8 cellular contexts compared by ENCODE assay signal in genomic region chr14:20461230-20462141, GRCh38. TPM values are rescaled to one million over a fixed set of nuclear protein-coding genes. Genes with fewer than 3 reads are reported as not detected.
DNase-seq lines count a peak whose midpoint lies in the region; ATAC-seq lines count a peak whose summit lies in the region.

Gene PIP4P1 (minus strand): TSS chr14:20461434. CDS start chr14:20461325, 109 bp downstream.

- 0% methylated on average over 40 to 67 of the region's 67 CpGs for WGBS in aorta, 2 donors

- peak within 1 kb of the TSS; percentile 93 for H3K4me3 ChIP-seq in rectal smooth muscle tissue (ENCODE audit: low read length)
- peak within 1 kb of the TSS; percentile 77 to 83 for H3K4me3 ChIP-seq in aorta (ENCODE audit: low read length in 2 of 2)

- ATAC-seq in GM18508 (IDR thresholded peaks at IDR 0.05; ENCODE audit: insufficient read depth, unreplicated experiment) (peak; percentile 88), HG03025 (IDR thresholded peaks at IDR 0.05; ENCODE audit: low FRiP score, unreplicated experiment) (peak; percentile 93), aorta (ENCODE audit: low FRiP score) (peak; percentile 99)

- intact Hi-C loops in aorta (cut with DNase I) = loop anchor here (2.0 to 10.0 kb wide), 3 partner anchors 117 to 223 kb away; partner anchors contain the start of genes RNASE4 (in 2 of the 2) and PARP2 (in 1 of the 2)

- peaks cover 22% of the 10 kb centered on the region for H3K36me3 ChIP-seq in rectal smooth muscle tissue (ENCODE audit: control insufficient read depth, insufficient read depth, low read length)
- peaks cover 0 to 6% of the 10 kb centered on the region in 2 donors for H3K36me3 ChIP-seq in aorta (ENCODE audit: control insufficient read depth in 1 of 2, insufficient read depth in 2 of 2, low read length in 1 of 2)

- peak within 1 kb of the TSS; percentile 89 for H3K27ac ChIP-seq in rectal smooth muscle tissue (ENCODE audit: low read depth, low read length)
- H3K27ac ChIP-seq in aorta (ENCODE audit: low read depth in 1 of 2, low read length in 2 of 2) = peak within 1 kb of the TSS in 1 of 2 donors; percentile 50

- H3K9me3 ChIP-seq in aorta (ENCODE audit: control insufficient read depth, low read length) = no peaks in the 10 kb centered on the region

- H3K27me3 ChIP-seq in rectal smooth muscle tissue (ENCODE audit: control insufficient read depth, insufficient read depth, low read length) (no peaks in the 10 kb centered on the region), aorta (ENCODE audit: control insufficient read depth in 1 of 2, insufficient read depth in 2 of 2, low read length in 1 of 2) (no peaks in the 10 kb centered on the region)

- DNase-seq in NCI-H2081 (lab: John Stamatoyannopoulos, UW) = peak; percentile 98 to 100
- DNase-seq in T1000 (lab: John Stamatoyannopoulos, UW) = peak; percentile 98
- peak; percentile 100 for DNase-seq in astrocyte of the hippocampus (ENCODE audit: low read depth, low spot score)
- DNase-seq in hepatic stellate cell (ENCODE audit: low spot score) = peak; percentile 94
- DNase-seq in aorta = peak; percentile 99

- H3K9ac ChIP-seq in rectal smooth muscle tissue (ENCODE audit: low read length) = peak within 1 kb of the TSS; percentile 76

- H3K4me1 ChIP-seq in rectal smooth muscle tissue (ENCODE audit: control insufficient read depth, insufficient read depth, low read length) = peaks cover 10% of the 10 kb centered on the region
- H3K4me1 ChIP-seq in aorta (ENCODE audit: control insufficient read depth in 1 of 2, insufficient read depth in 2 of 2, low read length in 2 of 2) = no peaks in the 10 kb centered on the region

RNA-seq across cellular contexts. Expression of gene PIP4P1, which starts in this region (rescaled TPM):
- total RNA-seq in aorta = 10 to 100 TPM; 25.9 to 27.6 TPM
- 10 to 100 TPM; 15.8 to 42.7 TPM for polyA plus RNA-seq in aorta
